ENCODE assay signal across 20 cellular contexts in genomic region chr18:46276736-46277135, GRCh38.
DNase-seq lines count a peak whose midpoint lies in the region; ATAC-seq, FAIRE-seq and TF ChIP-seq lines count a peak whose summit lies in the region.
"Had no signal": no experiment of that assay in that cellular context is flagged by ENCODE, and none has a peak within 500 bp of the region (broad histone marks: within the 10 kb centered on the region; RNA-seq: fewer than 3 reads in every experiment).

No MANE protein-coding gene starts in this region.

- no peak for TF ChIP-seq RAD21 in H1 (IDR thresholded peaks at IDR 0.05 in 1 of 2, conservative IDR thresholded peaks at IDR 0.05 in 1 of 2; ENCODE audit: low read depth in 2 of 2, low read length in 2 of 2)

- H4K20me1 ChIP-seq in H1 (replicated peaks in 1 of 2; ENCODE audit: control insufficient read depth in 1 of 2, insufficient read depth in 2 of 2, low read length in 2 of 2) = no peaks in the 10 kb centered on the region

- no peaks in the 10 kb centered on the region for H3K23me2 ChIP-seq in H1 (ENCODE audit: low read depth, low read length)

- H3K27me3 ChIP-seq in H1 (replicated peaks in 1 of 4; ENCODE audit: control insufficient read depth in 3 of 4, extremely low read depth in 1 of 4, insufficient read depth in 3 of 4, low read length in 3 of 4) (no peaks in the 10 kb centered on the region), heart left ventricle (no peaks in the 10 kb centered on the region)
- H3K27me3 ChIP-seq: BE2C had no signal

- H2AK5ac ChIP-seq in H1 (ENCODE audit: low read depth, low read length) = peak overlapping the region; percentile 16; the same call in 1 of the 2 replicates

- FAIRE-seq in H1 (lab: Jason Lieb, UNC) = no peak
- FAIRE-seq: A204.1, D721Med, G401.6, GM12891, GM19239, HepG2 had no signal

- H3K23ac ChIP-seq in H1 (ENCODE audit: insufficient read length) = no peak overlapping the region

- H3K14ac ChIP-seq in H1 (ENCODE audit: insufficient read length) = no peak overlapping the region

- H2AFZ ChIP-seq in H1 (ENCODE audit: low read length) = no peak overlapping the region

- no peak overlapping the region for H3K4ac ChIP-seq in H1 (replicated peaks; ENCODE audit: insufficient read length, low read depth, low read length)

- no peak overlapping the region for H4K91ac ChIP-seq in H1 (replicated peaks; ENCODE audit: insufficient read length, low read length)

- no peak overlapping the region for H3K18ac ChIP-seq in H1 (ENCODE audit: extremely low read depth, low read length)

- WGBS in H1 (ENCODE audit: extremely low coverage in 1 of 2, insufficient coverage in 1 of 2, insufficient read length in 1 of 2, insufficient replicate concordance in 2 of 2, low coverage in 1 of 2, low lambda C conversion rate in 2 of 2, missing lambda C conversion rate in 1 of 2), 2 experiments = 84% methylated on average over 3 of the region's 3 CpGs; no CpG with 5 or more reads in 1 of the 2 experiments
- WGBS in heart left ventricle, 4 donors = 86 to 92% (median 87%) methylated on average over 3 of the region's 3 CpGs

- POLR2A ChIA-PET in H1 (lab: Charles Lee; ENCODE audit: partially characterized antibody) = interaction anchor here (0.8 to 1.1 kb wide), 2 partner anchors 11 to 102 kb away, joined by 3 read pairs; no protein-coding TSS in a partner anchor

- intact Hi-C loops in heart left ventricle (cut with DNase I) = loop anchor here in 4 of 10 donors (5.0 to 10.0 kb wide), 3 partner anchors 102 to 161 kb away; a partner anchor contains a TSS

- TF ChIP-seq POLR2A in H1 (IDR thresholded peaks at IDR 0.05; ENCODE audit: control extremely low read depth in 1 of 2, low read depth in 2 of 2, low read length in 2 of 2) (no peak), heart left ventricle (IDR thresholded peaks at IDR 0.05) (no peak)

- H3K56ac ChIP-seq in H1 (replicated peaks; ENCODE audit: insufficient read length, low read depth, low read length) = no peak overlapping the region

- H2BK120ac ChIP-seq in H1 (replicated peaks; ENCODE audit: low read depth, low read length) = no peak overlapping the region

- H3K9me3 ChIP-seq in H1 (ENCODE audit: insufficient read depth in 2 of 2, low read depth in 1 of 2, low read length in 1 of 2) = no peaks in the 10 kb centered on the region
- H3K9me3 ChIP-seq in heart left ventricle = no peaks in the 10 kb centered on the region
- H3K9me3 ChIP-seq: BE2C, Caco-2, HAP-1 had no signal

- no peaks in the 10 kb centered on the region for H3K79me2 ChIP-seq in H1 (ENCODE audit: control insufficient read depth in 1 of 2, insufficient read depth in 2 of 2, low read length in 2 of 2)

- H3K4me1 ChIP-seq in H1 (replicated peaks in 1 of 4; ENCODE audit: control insufficient read depth in 3 of 4, insufficient read depth in 4 of 4, low read length in 3 of 4) (peaks cover 0 to 15% (median 7%) of the 10 kb centered on the region in 4 experiments; a peak in 2 of 7 replicates), heart left ventricle (peaks cover 0 to 29% (median 9%) of the 10 kb centered on the region in 12 donors)
- H3K4me1 ChIP-seq: BE2C, Caco-2, HAP-1 had no signal

- no peaks in the 10 kb centered on the region for H3K79me1 ChIP-seq in H1 (ENCODE audit: low read depth, low read length)

- no peaks in the 10 kb centered on the region for H3K36me3 ChIP-seq in H1 (ENCODE audit: control insufficient read depth in 2 of 4, insufficient read depth in 4 of 4, low read length in 3 of 4)
- H3K36me3 ChIP-seq in heart left ventricle = no peaks in the 10 kb centered on the region
- H3K36me3 ChIP-seq: BE2C, HAP-1 had no signal

- DNase-seq in ELR (ENCODE audit: low read depth) (peak; percentile 36), RPMI7951 (ENCODE audit: low read depth) (peak; percentile 67), H1 (ENCODE audit: low read depth in 1 of 2, low spot score in 2 of 2) (no peak), heart left ventricle (no peak), dermis blood vessel endothelial cell (no peak), SHP77 treated with DMSO at 0.1 percent for 48 hours (lab: John Stamatoyannopoulos, UW) (no peak)
- DNase-seq: ACHN; BE2C; C1 segment of cervical spinal cord; Caco-2; CD4-positive, CD25-positive, alpha-beta regulatory T cell; DND-41; EL had no signal

- no peak for TF ChIP-seq EP300 in H1 (IDR thresholded peaks at IDR 0.05; ENCODE audit: borderline replicate concordance in 1 of 2, low read depth in 2 of 2, low read length in 2 of 2)

- H2BK5ac ChIP-seq in H1 (ENCODE audit: low read depth, low read length) = no peak overlapping the region

- CTCF ChIA-PET in H1 (lab: Charles Lee; ENCODE audit: partially characterized antibody) = interaction anchor here (0.6 to 10.2 kb wide), 9 partner anchors 10 to 856 kb away, joined by 3 to 148 read pairs (median 4); a partner anchor contains a TSS

- no peak overlapping the region for H2BK20ac ChIP-seq in H1 (ENCODE audit: low read length)

- no peak for ATAC-seq in heart left ventricle
- ATAC-seq: HepG2 had no signal

- no peak overlapping the region for H2BK15ac ChIP-seq in H1 (ENCODE audit: low read length)

- H4K5ac ChIP-seq in H1 (ENCODE audit: insufficient read length, low read depth, low read length) = no peak overlapping the region

- no peak overlapping the region for H3K4me2 ChIP-seq in H1 (ENCODE audit: insufficient read depth in 1 of 2, low read depth in 2 of 2, low read length in 2 of 2)

- H2BK12ac ChIP-seq in H1 (ENCODE audit: low read depth, low read length) = no peak overlapping the region

- TF ChIP-seq CTCF in H1 (IDR thresholded peaks at IDR 0.05; ENCODE audit: control extremely low read depth in 1 of 3, insufficient read depth in 1 of 3, low read depth in 1 of 3, low read length in 3 of 3) = no peak
- TF ChIP-seq CTCF in heart left ventricle (IDR thresholded peaks at IDR 0.05) = no peak

- no peak overlapping the region; the same call in 1 of the 2 replicates for H4K8ac ChIP-seq in H1 (ENCODE audit: extremely low read depth, insufficient read depth, low read length)

- H3K9ac ChIP-seq in H1 (replicated peaks in 1 of 4; ENCODE audit: extremely low read depth in 1 of 4, low read depth in 3 of 4, low read length in 3 of 4) = no peak overlapping the region; a peak in 1 of 7 replicates

- H3K4me3 ChIP-seq in H1 (ENCODE audit: extremely low read depth in 1 of 4, insufficient read depth in 2 of 4, low read depth in 3 of 4, low read length in 4 of 4) (no peak overlapping the region), heart left ventricle (no peak overlapping the region)
- H3K4me3 ChIP-seq: HAP-1 had no signal

- no peak overlapping the region for H3K27ac ChIP-seq in H1 (ENCODE audit: low read depth, low read length)
- H3K27ac ChIP-seq in heart left ventricle = no peak overlapping the region

TF ChIP-seq in H1, 55 proteins besides CTCF, POLR2A, EP300 and RAD21:
- TF ChIP-seq JUN (IDR thresholded peaks at IDR 0.05; ENCODE audit: low read depth, low read length) = no peak
- TF ChIP-seq EZH2 (IDR thresholded peaks at IDR 0.05; ENCODE audit: low read depth, low read length, severe bottlenecking) = no peak
- no peak for TF ChIP-seq POLR2AphosphoS5 (IDR thresholded peaks at IDR 0.05; ENCODE audit: low read depth, low read length)
- TF ChIP-seq TBP (IDR thresholded peaks at IDR 0.05; ENCODE audit: low read depth, low read length) = no peak
- TF ChIP-seq SP2 (IDR thresholded peaks at IDR 0.05; ENCODE audit: low read length) = no peak
- TF ChIP-seq CHD1 (IDR thresholded peaks at IDR 0.05; ENCODE audit: low read depth, low read length) = no peak
- TF ChIP-seq GABPA (IDR thresholded peaks at IDR 0.05; ENCODE audit: borderline replicate concordance, insufficient read depth, low read length) = no peak
- no peak for TF ChIP-seq TAF7 (optimal IDR thresholded peaks at IDR 0.05; ENCODE audit: borderline replicate concordance, low read depth, low read length)
- TF ChIP-seq SRF (IDR thresholded peaks at IDR 0.05; ENCODE audit: low read depth, low read length) = no peak
- TF ChIP-seq BRCA1 (IDR thresholded peaks at IDR 0.05; ENCODE audit: low read depth, low read length) = no peak
- no peak for TF ChIP-seq HDAC6 (IDR thresholded peaks at IDR 0.05; ENCODE audit: low read depth, low read length)
- no peak for TF ChIP-seq ASH2L (IDR thresholded peaks at IDR 0.05; ENCODE audit: low read length)
- TF ChIP-seq JUND (IDR thresholded peaks at IDR 0.05; ENCODE audit: low read length) = no peak
- TF ChIP-seq CHD2 (IDR thresholded peaks at IDR 0.05; ENCODE audit: low read length) = no peak
- TF ChIP-seq EGR1 (IDR thresholded peaks at IDR 0.05; ENCODE audit: borderline replicate concordance, low read depth, low read length) = no peak
- no peak for TF ChIP-seq SP1 (IDR thresholded peaks at IDR 0.05; ENCODE audit: low read depth, low read length)

Comparison
In these comparisons a context has a peak if more than half of its experiments do, and no peak if none do; other contexts are left out.
1. DNase-seq: peak in ELR (single experiment) and RPMI7951 (single experiment); none in H1 (0 of 2), heart left ventricle (0 of 5), dermis blood vessel endothelial cell (single experiment) and SHP77 treated with DMSO at 0.1 percent for 48 hours (single experiment).